Comparison of ENCODE assay signal across 1 cellular context in the genomic region with DNA sequence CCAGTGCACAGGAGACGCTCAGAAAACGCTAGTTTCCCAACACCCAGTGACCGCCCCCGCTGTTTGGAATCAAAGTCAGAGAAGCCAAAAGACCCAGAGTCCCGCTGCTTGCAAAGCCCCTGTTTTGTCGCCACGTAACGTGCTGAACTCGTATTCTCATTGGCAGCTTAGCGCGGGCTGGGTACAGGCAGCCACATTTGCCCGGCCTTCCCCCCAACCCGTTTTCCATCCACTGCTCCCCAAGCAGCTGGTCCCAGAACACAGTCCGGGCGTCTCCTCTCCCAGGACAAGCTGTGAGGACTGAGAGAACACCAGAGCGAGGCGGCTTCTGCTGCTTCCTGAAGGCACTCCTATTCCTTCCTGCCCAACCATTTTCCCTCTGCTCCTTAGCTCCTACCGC.
TF ChIP-seq lines count a peak whose summit lies in the region.

No MANE protein-coding gene starts in this region.

TF ChIP-seq in GM23338, 12 proteins besides CTCF, POLR2A, EP300 and RAD21 (continued from another document):
- TF ChIP-seq, protein P1, sequence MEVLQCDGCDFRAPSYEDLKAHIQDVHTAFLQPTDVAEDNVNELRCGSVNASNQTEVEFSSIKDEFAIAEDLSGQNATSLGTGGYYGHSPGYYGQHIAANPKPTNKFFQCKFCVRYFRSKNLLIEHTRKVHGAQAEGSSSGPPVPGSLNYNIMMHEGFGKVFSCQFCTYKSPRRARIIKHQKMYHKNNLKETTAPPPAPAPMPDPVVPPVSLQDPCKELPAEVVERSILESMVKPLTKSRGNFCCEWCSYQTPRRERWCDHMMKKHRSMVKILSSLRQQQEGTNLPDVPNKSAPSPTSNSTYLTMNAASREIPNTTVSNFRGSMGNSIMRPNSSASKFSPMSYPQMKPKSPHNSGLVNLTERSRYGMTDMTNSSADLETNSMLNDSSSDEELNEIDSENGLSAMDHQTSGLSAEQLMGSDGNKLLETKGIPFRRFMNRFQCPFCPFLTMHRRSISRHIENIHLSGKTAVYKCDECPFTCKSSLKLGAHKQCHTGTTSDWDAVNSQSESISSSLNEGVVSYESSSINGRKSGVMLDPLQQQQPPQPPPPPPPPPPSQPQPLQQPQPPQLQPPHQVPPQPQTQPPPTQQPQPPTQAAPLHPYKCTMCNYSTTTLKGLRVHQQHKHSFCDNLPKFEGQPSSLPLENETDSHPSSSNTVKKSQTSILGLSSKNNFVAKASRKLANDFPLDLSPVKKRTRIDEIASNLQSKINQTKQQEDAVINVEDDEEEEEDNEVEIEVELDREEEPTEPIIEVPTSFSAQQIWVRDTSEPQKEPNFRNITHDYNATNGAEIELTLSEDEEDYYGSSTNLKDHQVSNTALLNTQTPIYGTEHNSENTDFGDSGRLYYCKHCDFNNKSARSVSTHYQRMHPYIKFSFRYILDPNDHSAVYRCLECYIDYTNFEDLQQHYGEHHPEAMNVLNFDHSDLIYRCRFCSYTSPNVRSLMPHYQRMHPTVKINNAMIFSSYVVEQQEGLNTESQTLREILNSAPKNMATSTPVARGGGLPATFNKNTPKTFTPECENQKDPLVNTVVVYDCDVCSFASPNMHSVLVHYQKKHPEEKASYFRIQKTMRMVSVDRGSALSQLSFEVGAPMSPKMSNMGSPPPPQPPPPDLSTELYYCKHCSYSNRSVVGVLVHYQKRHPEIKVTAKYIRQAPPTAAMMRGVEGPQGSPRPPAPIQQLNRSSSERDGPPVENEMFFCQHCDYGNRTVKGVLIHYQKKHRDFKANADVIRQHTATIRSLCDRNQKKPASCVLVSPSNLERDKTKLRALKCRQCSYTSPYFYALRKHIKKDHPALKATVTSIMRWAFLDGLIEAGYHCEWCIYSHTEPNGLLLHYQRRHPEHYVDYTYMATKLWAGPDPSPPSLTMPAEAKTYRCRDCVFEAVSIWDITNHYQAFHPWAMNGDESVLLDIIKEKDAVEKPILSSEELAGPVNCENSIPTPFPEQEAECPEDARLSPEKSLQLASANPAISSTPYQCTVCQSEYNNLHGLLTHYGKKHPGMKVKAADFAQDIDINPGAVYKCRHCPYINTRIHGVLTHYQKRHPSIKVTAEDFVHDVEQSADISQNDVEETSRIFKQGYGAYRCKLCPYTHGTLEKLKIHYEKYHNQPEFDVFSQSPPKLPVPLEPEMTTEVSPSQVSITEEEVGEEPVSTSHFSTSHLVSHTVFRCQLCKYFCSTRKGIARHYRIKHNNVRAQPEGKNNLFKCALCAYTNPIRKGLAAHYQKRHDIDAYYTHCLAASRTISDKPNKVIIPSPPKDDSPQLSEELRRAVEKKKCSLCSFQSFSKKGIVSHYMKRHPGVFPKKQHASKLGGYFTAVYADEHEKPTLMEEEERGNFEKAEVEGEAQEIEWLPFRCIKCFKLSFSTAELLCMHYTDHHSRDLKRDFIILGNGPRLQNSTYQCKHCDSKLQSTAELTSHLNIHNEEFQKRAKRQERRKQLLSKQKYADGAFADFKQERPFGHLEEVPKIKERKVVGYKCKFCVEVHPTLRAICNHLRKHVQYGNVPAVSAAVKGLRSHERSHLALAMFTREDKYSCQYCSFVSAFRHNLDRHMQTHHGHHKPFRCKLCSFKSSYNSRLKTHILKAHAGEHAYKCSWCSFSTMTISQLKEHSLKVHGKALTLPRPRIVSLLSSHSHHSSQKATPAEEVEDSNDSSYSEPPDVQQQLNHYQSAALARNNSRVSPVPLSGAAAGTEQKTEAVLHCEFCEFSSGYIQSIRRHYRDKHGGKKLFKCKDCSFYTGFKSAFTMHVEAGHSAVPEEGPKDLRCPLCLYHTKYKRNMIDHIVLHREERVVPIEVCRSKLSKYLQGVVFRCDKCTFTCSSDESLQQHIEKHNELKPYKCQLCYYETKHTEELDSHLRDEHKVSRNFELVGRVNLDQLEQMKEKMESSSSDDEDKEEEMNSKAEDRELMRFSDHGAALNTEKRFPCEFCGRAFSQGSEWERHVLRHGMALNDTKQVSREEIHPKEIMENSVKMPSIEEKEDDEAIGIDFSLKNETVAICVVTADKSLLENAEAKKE (CRISPR knock-in tag; IDR thresholded peaks at IDR 0.05) = no peak
- no peak for TF ChIP-seq ZNF114 (CRISPR knock-in tag; IDR thresholded peaks at IDR 0.05)
- TF ChIP-seq EZH2phosphoT487 (IDR thresholded peaks at IDR 0.05; ENCODE audit: unreplicated experiment) = no peak
- TF ChIP-seq NANOG (IDR thresholded peaks at IDR 0.05; ENCODE audit: borderline replicate concordance) = no peak
- TF ChIP-seq CREB1 (CRISPR knock-in tag; IDR thresholded peaks at IDR 0.05; ENCODE audit: low read depth) = no peak
- TF ChIP-seq ZNF331 (CRISPR knock-in tag; IDR thresholded peaks at IDR 0.05; ENCODE audit: low read depth) = no peak
- TF ChIP-seq POLR2AphosphoS5 (IDR thresholded peaks at IDR 0.05; ENCODE audit: low read depth) = no peak
- TF ChIP-seq STAT1 (IDR thresholded peaks at IDR 0.05; ENCODE audit: unreplicated experiment) = no peak
- TF ChIP-seq, protein P2, sequence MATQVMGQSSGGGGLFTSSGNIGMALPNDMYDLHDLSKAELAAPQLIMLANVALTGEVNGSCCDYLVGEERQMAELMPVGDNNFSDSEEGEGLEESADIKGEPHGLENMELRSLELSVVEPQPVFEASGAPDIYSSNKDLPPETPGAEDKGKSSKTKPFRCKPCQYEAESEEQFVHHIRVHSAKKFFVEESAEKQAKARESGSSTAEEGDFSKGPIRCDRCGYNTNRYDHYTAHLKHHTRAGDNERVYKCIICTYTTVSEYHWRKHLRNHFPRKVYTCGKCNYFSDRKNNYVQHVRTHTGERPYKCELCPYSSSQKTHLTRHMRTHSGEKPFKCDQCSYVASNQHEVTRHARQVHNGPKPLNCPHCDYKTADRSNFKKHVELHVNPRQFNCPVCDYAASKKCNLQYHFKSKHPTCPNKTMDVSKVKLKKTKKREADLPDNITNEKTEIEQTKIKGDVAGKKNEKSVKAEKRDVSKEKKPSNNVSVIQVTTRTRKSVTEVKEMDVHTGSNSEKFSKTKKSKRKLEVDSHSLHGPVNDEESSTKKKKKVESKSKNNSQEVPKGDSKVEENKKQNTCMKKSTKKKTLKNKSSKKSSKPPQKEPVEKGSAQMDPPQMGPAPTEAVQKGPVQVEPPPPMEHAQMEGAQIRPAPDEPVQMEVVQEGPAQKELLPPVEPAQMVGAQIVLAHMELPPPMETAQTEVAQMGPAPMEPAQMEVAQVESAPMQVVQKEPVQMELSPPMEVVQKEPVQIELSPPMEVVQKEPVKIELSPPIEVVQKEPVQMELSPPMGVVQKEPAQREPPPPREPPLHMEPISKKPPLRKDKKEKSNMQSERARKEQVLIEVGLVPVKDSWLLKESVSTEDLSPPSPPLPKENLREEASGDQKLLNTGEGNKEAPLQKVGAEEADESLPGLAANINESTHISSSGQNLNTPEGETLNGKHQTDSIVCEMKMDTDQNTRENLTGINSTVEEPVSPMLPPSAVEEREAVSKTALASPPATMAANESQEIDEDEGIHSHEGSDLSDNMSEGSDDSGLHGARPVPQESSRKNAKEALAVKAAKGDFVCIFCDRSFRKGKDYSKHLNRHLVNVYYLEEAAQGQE (IDR thresholded peaks at IDR 0.05; ENCODE audit: unreplicated experiment) = no peak
